7 cellular contexts compared by ENCODE assay signal in the genomic region with DNA sequence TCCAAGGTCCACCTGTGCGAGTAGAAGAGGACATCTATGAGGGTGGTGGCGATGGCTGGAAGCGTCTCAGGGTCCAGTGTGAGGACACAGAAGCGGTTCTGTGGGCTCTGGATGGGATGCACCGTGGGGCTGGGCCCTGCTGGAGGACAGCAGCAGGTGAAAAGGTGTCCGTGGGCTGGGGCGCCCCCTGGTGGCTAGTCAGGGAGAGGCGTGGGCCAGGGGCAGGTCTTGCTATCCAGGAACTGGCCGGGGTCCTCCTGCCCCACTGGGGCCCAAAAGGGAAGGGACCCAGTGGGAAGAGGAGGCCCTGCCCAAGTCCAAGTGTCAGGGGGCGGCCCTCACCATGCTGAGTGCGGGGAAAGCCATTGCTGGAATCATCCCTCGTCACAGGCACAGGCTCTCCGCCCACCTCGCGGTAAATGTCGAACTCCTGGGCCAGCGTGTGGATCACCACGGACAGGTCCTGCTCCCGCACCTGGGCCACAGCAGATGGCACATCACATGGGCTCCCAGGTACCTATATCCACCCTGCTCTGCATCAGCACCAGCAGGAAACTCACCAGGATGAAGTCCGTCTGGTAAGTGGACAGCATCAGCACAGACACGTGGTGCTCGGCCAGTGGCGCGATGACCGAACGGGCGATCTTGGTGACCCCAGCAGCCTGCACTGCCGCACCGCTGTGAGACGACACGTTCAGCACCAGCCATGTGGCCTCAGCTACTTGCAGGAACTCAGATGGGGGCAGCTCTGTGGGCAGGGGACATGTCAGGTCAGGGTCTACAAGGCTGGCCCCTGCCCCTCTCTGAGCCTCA. TPM values are rescaled to one million over a fixed set of nuclear protein-coding genes. Genes with fewer than 3 reads are reported as not detected.
DNase-seq lines count a peak whose midpoint lies in the region; ATAC-seq and TF ChIP-seq lines count a peak whose summit lies in the region.

No MANE protein-coding gene starts in this region.

- no peak overlapping the region for H3K4me3 ChIP-seq in GM12864 (ENCODE audit: low read depth, low read length)

- peak; percentile 87 for TF ChIP-seq CTCF in GM12864 (IDR thresholded peaks at IDR 0.05; ENCODE audit: low read depth, low read length, missing control alignments)

- DNase-seq in GM12864 (ENCODE audit: low read depth), result no peak
- DNase-seq in NAMALWA (ENCODE audit: low spot score), result peak; percentile 76
- DNase-seq in activated CD4-positive, alpha-beta T cell treated with anti-CD3 and anti-CD28 coated beads for 24 hours (ENCODE audit: low read depth in 2 of 2), result peak; percentile 84 to 85
- DNase-seq in cerebellum (ENCODE audit: low spot score), result peak; percentile 48
- peak; percentile 93 for DNase-seq in mesenteric fat pad (ENCODE audit: low spot score)
- DNase-seq in stimulated activated CD8-positive, alpha-beta memory T cell treated with anti-CD3 and anti-CD28 coated beads, Interleukin-4, amount 100 ng/mL, for 48 hours, result peak; percentile 95

- no peak for ATAC-seq in GM19467 (IDR thresholded peaks at IDR 0.05; ENCODE audit: unreplicated experiment)

RNA-seq across cellular contexts. Expression of a gene that starts 2.3 kb away (rescaled TPM):
- total RNA-seq in cerebellum (4.9 TPM), mesenteric fat pad (11.6 TPM)

RNA-seq across cellular contexts. Expression of a gene that starts 20.4 kb away (rescaled TPM):
- total RNA-seq in cerebellum (0.27 TPM), mesenteric fat pad (8.0 TPM)

RNA-seq across cellular contexts. Expression of a gene that starts 39.7 kb away (rescaled TPM):
- total RNA-seq in cerebellum, result 6.4 TPM
- 25.8 TPM for total RNA-seq in mesenteric fat pad

RNA-seq across cellular contexts. Expression of a gene that starts 40.5 kb away (rescaled TPM):
- total RNA-seq in cerebellum (0.09 TPM), mesenteric fat pad (34.8 TPM)
